ENCODE assay signal across 28 cellular contexts in the genomic region with DNA sequence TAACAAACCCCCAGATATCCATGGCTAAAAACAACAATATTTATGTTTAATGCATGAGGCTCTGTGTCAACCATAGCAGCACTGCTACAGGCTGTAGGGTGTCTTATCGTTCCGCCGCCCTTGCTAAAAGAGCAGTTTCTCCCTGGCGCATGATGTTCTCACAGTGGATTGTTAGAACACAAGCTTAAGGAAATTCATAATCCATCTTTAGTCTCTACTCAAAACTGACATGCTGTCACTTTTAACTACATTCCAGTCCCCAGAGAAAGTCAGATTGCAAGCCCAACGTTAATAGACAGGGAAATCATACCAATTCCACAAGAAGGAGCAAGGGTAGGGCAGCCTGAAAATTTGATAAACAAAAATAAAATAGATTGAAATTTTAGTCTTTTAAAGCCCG.
"Had no signal": no experiment of that assay in that cellular context is flagged by ENCODE, and none has a peak within 500 bp of the region (broad histone marks: within the 10 kb centered on the region; RNA-seq: fewer than 3 reads in every experiment).

No MANE protein-coding gene starts in this region.

- H3K36me3 ChIP-seq: neutrophil, pancreas, prostate gland, right lobe of liver, sigmoid colon, stomach, thoracic aorta, thyroid gland, tibial nerve, upper lobe of left lung, vagina had no signal

- H3K27ac Mint-ChIP-seq: naive thymus-derived CD4-positive, alpha-beta T cell; natural killer cell; nephron; stimulated activated effector memory CD8-positive, alpha-beta T cell treated with anti-CD3 and anti-CD28 coated beads, Interleukin-12 subunit alpha, Interleukin-12 subunit beta, amount 100 ng/mL, for 72 hours; stimulated activated naive B cell treated with anti-CD40 and anti-IgM and Interleukin-4, amounts not matched to agents 10 μg/mL and 1 μg/mL and 100 μg/mL, for 72 hours; stimulated activated naive CD8-positive, alpha-beta T cell treated with anti-CD3 and anti-CD28 coated beads, Interleukin-15, Interleukin-2, amounts not matched to agents 100 ng/mL and 50 ng/mL, for 24 hours had no signal

- H3K27ac ChIP-seq: neutrophil, pancreas, prostate gland, right lobe of liver, sigmoid colon, stomach, thoracic aorta, thyroid gland, tibial nerve, upper lobe of left lung, vagina had no signal

- H3K4me1 Mint-ChIP-seq: naive thymus-derived CD4-positive, alpha-beta T cell; natural killer cell; nephron; neural crest cell; stimulated activated effector memory CD8-positive, alpha-beta T cell treated with anti-CD3 and anti-CD28 coated beads, Interleukin-12 subunit alpha, Interleukin-12 subunit beta, amount 100 ng/mL, for 72 hours; stimulated activated naive B cell treated with anti-CD40 and anti-IgM and Interleukin-4, amounts not matched to agents 10 μg/mL and 1 μg/mL and 100 μg/mL, for 72 hours had no signal

- H3K36me3 Mint-ChIP-seq: naive thymus-derived CD4-positive, alpha-beta T cell; stimulated activated effector memory CD8-positive, alpha-beta T cell treated with anti-CD3 and anti-CD28 coated beads, Interleukin-12 subunit alpha, Interleukin-12 subunit beta, amount 100 ng/mL, for 72 hours; stimulated activated naive B cell treated with anti-CD40 and anti-IgM and Interleukin-4, amounts not matched to agents 10 μg/mL and 1 μg/mL and 100 μg/mL, for 72 hours had no signal

- H3K4me3 Mint-ChIP-seq: naive thymus-derived CD4-positive, alpha-beta T cell; natural killer cell; nephron; neural crest cell; stimulated activated effector memory CD8-positive, alpha-beta T cell treated with anti-CD3 and anti-CD28 coated beads, Interleukin-12 subunit alpha, Interleukin-12 subunit beta, amount 100 ng/mL, for 72 hours; stimulated activated naive B cell treated with anti-CD40 and anti-IgM and Interleukin-4, amounts not matched to agents 10 μg/mL and 1 μg/mL and 100 μg/mL, for 72 hours; stimulated activated naive CD8-positive, alpha-beta T cell treated with anti-CD3 and anti-CD28 coated beads, Interleukin-15, Interleukin-2, amounts not matched to agents 100 ng/mL and 50 ng/mL, for 24 hours had no signal

- H3K4me3 ChIP-seq: pancreas, prostate gland, right lobe of liver, sigmoid colon, stomach, thoracic aorta, thyroid gland, tibial nerve, upper lobe of left lung, vagina had no signal

- ATAC-seq: naive thymus-derived CD4-positive, alpha-beta T cell; natural killer cell; pancreas; right cardiac atrium; right lobe of liver; stimulated activated effector memory CD8-positive, alpha-beta T cell treated with anti-CD3 and anti-CD28 coated beads, Interleukin-12 subunit alpha, Interleukin-12 subunit beta, amount 100 ng/mL, for 72 hours; stimulated activated naive B cell treated with anti-CD40 and anti-IgM and Interleukin-4, amounts not matched to agents 10 μg/mL and 1 μg/mL and 100 μg/mL, for 72 hours had no signal

- H3K4me1 ChIP-seq: pancreas, prostate gland, right lobe of liver, sigmoid colon, stomach, thyroid gland, tibial nerve, upper lobe of left lung, vagina had no signal

- H3K27me3 Mint-ChIP-seq: naive thymus-derived CD4-positive, alpha-beta T cell; stimulated activated naive B cell treated with anti-CD40 and anti-IgM and Interleukin-4, amounts not matched to agents 10 μg/mL and 1 μg/mL and 100 μg/mL, for 72 hours; stimulated activated naive CD8-positive, alpha-beta T cell treated with anti-CD3 and anti-CD28 coated beads, Interleukin-15, Interleukin-2, amounts not matched to agents 100 ng/mL and 50 ng/mL, for 24 hours had no signal

- DNase-seq: naive thymus-derived CD4-positive, alpha-beta T cell; natural killer cell; nucleus accumbens; pancreas; retina; right cardiac atrium; right lobe of liver; sigmoid colon; small intestine; stimulated activated CD4-positive, alpha-beta T cell treated with anti-CD3 and anti-CD28 coated beads, Interleukin-15, amount 100 ng/mL, for 24 hours; stimulated activated CD4-positive, alpha-beta T cell treated with anti-CD3 and anti-CD28 coated beads, Interleukin-2, amount 100 ng/mL, for 24 hours; stimulated activated CD4-positive, alpha-beta T cell treated with anti-CD3 and anti-CD28 coated beads, Interleukin-2, amount 100 ng/mL, for 48 hours; stimulated activated CD4-positive, alpha-beta T cell treated with anti-CD3 and anti-CD28 coated beads, Interleukin-4, amount 100 ng/mL, for 24 hours; stimulated activated naive B cell treated with anti-CD40 and anti-IgM and Interleukin-4, amounts not matched to agents 10 μg/mL and 1 μg/mL and 100 μg/mL, for 72 hours; stimulated activated naive CD4-positive, alpha-beta T cell treated with Interleukin-2 at 50 U/mL for 16 hours; stomach; thyroid gland; trophoblast cell; upper lobe of left lung had no signal

- H3K9me3 Mint-ChIP-seq: nephron had no signal

- H3K27me3 ChIP-seq: neutrophil, pancreas, right lobe of liver, sigmoid colon, stomach, thyroid gland, tibial nerve, upper lobe of left lung, vagina had no signal

- H3K9me3 ChIP-seq: neutrophil, pancreas, prostate gland, right lobe of liver, sigmoid colon, stomach, thoracic aorta, thyroid gland, tibial nerve, upper lobe of left lung, vagina had no signal
